ENCODE assay signal across 13 cellular contexts in the genomic region with DNA sequence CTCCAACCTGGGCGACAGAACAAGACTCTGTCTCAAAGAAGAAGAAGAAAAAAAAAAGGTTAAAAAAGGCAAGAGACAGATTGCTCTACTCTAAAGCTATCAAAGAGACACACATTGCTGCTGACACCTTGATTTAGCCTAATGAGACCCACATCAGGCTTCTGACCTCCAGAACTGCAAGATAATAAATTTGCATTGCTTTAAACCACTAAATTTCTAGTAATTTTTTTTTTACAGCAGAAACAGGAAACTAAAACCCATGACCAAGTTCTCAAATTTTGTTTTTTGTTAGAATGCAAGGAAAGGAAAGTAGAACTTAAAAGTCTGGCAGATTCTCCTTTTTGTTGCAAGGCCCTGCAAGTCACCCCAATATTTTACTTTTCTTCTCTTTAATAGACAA. TPM values are rescaled to one million over a fixed set of nuclear protein-coding genes. Genes with fewer than 3 reads are reported as not detected.
A peak's percentile ranks its signal among the peaks of the same experiment; 100 is the strongest.
DNase-seq lines count a peak whose midpoint lies in the region; ATAC-seq, FAIRE-seq and TF ChIP-seq lines count a peak whose summit lies in the region.
"Had no signal": no experiment of that assay in that cellular context is flagged by ENCODE, and none has a peak within 500 bp of the region (broad histone marks: within the 10 kb centered on the region; RNA-seq: fewer than 3 reads in every experiment).

No MANE protein-coding gene starts in this region.

- no peaks in the 10 kb centered on the region for H3K36me3 Mint-ChIP-seq in stimulated activated naive CD8-positive, alpha-beta T cell treated with anti-CD3 and anti-CD28 coated beads, Interleukin-15, Interleukin-2, amounts not matched to agents 100 ng/mL and 50 ng/mL, for 24 hours (ENCODE audit: low read depth)
- peaks cover 17% of the 10 kb centered on the region for H3K36me3 Mint-ChIP-seq in effector memory CD8-positive, alpha-beta T cell (ENCODE audit: insufficient read depth)
- no peaks in the 10 kb centered on the region for H3K36me3 Mint-ChIP-seq in endodermal cell (ENCODE audit: low read depth)

- no peaks in the 10 kb centered on the region for H3K27me3 Mint-ChIP-seq in stimulated activated naive CD8-positive, alpha-beta T cell treated with anti-CD3 and anti-CD28 coated beads, Interleukin-15, Interleukin-2, amounts not matched to agents 100 ng/mL and 50 ng/mL, for 24 hours
- H3K27me3 Mint-ChIP-seq in effector memory CD8-positive, alpha-beta T cell = no peaks in the 10 kb centered on the region
- H3K27me3 Mint-ChIP-seq in endodermal cell (ENCODE audit: insufficient read depth) = no peaks in the 10 kb centered on the region

- no peak for TF ChIP-seq POLR2A in Peyer's patch (IDR thresholded peaks at IDR 0.05)

- H3K4me3 Mint-ChIP-seq in stimulated activated naive CD8-positive, alpha-beta T cell treated with anti-CD3 and anti-CD28 coated beads, Interleukin-15, Interleukin-2, amounts not matched to agents 100 ng/mL and 50 ng/mL, for 24 hours = peak overlapping the region; percentile 53
- peak overlapping the region; percentile 43 to 63 for H3K4me3 Mint-ChIP-seq in effector memory CD8-positive, alpha-beta T cell
- H3K4me3 Mint-ChIP-seq in endodermal cell = no peak overlapping the region

- peaks cover 61% of the 10 kb centered on the region for H3K4me1 Mint-ChIP-seq in stimulated activated naive CD8-positive, alpha-beta T cell treated with anti-CD3 and anti-CD28 coated beads, Interleukin-15, Interleukin-2, amounts not matched to agents 100 ng/mL and 50 ng/mL, for 24 hours (ENCODE audit: low read depth)
- H3K4me1 Mint-ChIP-seq in effector memory CD8-positive, alpha-beta T cell (ENCODE audit: low read depth in 2 of 2) = peaks cover 48 to 59% of the 10 kb centered on the region in 2 donors
- H3K4me1 Mint-ChIP-seq in endodermal cell = no peaks in the 10 kb centered on the region

- peaks cover 4% of the 10 kb centered on the region for H3K9me3 Mint-ChIP-seq in stimulated activated naive CD8-positive, alpha-beta T cell treated with anti-CD3 and anti-CD28 coated beads, Interleukin-15, Interleukin-2, amounts not matched to agents 100 ng/mL and 50 ng/mL, for 24 hours
- no peaks in the 10 kb centered on the region for H3K9me3 Mint-ChIP-seq in effector memory CD8-positive, alpha-beta T cell
- peaks cover 4% of the 10 kb centered on the region for H3K9me3 Mint-ChIP-seq in endodermal cell

- H3K9me3 ChIP-seq in Peyer's patch = no peaks in the 10 kb centered on the region
- no peaks in the 10 kb centered on the region for H3K9me3 ChIP-seq in endodermal cell (ENCODE audit: control insufficient read depth, low read length)
- H3K9me3 ChIP-seq: SJSA1 had no signal

- WGBS in endodermal cell (ENCODE audit: insufficient coverage in 1 of 2, insufficient read length in 1 of 2), 2 experiments = 88% methylated on average over 1 of the region's 1 CpG; no CpG with 5 or more reads in 1 of the 2 experiments

- H3K9ac ChIP-seq in endodermal cell (ENCODE audit: extremely low read depth, low read length, poor library complexity, severe bottlenecking) = no peak overlapping the region
- H3K9ac ChIP-seq: KMS-11 had no signal

- H3K36me3 ChIP-seq in Peyer's patch (no peaks in the 10 kb centered on the region), endodermal cell (ENCODE audit: control insufficient read depth, insufficient read depth, low read length) (no peaks in the 10 kb centered on the region)
- H3K36me3 ChIP-seq: cardiac muscle cell, SJSA1 had no signal

- no peak overlapping the region for H3K4me3 ChIP-seq in Peyer's patch
- no peak overlapping the region for H3K4me3 ChIP-seq in endodermal cell (ENCODE audit: low read length)
- H3K4me3 ChIP-seq: cardiac muscle cell, SJSA1 had no signal

- TF ChIP-seq CTCF in Peyer's patch (IDR thresholded peaks at IDR 0.05) (no peak), endodermal cell (conservative IDR thresholded peaks at IDR 0.05) (no peak)

- peak overlapping the region; percentile 11 for H3K27ac Mint-ChIP-seq in stimulated activated naive CD8-positive, alpha-beta T cell treated with anti-CD3 and anti-CD28 coated beads, Interleukin-15, Interleukin-2, amounts not matched to agents 100 ng/mL and 50 ng/mL, for 24 hours
- peak overlapping the region; percentile 84 to 92 for H3K27ac Mint-ChIP-seq in effector memory CD8-positive, alpha-beta T cell
- H3K27ac Mint-ChIP-seq in endodermal cell = no peak overlapping the region

- H3K27me3 ChIP-seq in Peyer's patch (no peaks in the 10 kb centered on the region), endodermal cell (ENCODE audit: control insufficient read depth, insufficient read depth, low read length, poor library complexity, severe bottlenecking) (no peaks in the 10 kb centered on the region)
- H3K27me3 ChIP-seq: cardiac muscle cell, SJSA1 had no signal

- peaks cover 0 to 12% (median 6%) of the 10 kb centered on the region in 4 donors for H3K4me1 ChIP-seq in Peyer's patch
- no peaks in the 10 kb centered on the region for H3K4me1 ChIP-seq in endodermal cell (ENCODE audit: control insufficient read depth, insufficient read depth, low read length)

- FAIRE-seq in GM19239 (lab: Jason Lieb, UNC) = no peak
- FAIRE-seq: TTC549 had no signal

- peak overlapping the region; percentile 43 to 63 (median 60) for H3K27ac ChIP-seq in Peyer's patch
- H3K27ac ChIP-seq in endodermal cell (ENCODE audit: low read depth, low read length) = no peak overlapping the region
- H3K27ac ChIP-seq: cardiac muscle cell, KMS-11, SJSA1 had no signal

- ATAC-seq in stimulated activated naive CD8-positive, alpha-beta T cell treated with anti-CD3 and anti-CD28 coated beads, Interleukin-15, Interleukin-2, amounts not matched to agents 100 U/mL and 50 U/mL, for 24 hours = no peak
- no peak for ATAC-seq in effector memory CD8-positive, alpha-beta T cell (replicated peaks)

- DNase-seq in stimulated activated naive CD8-positive, alpha-beta T cell treated with anti-CD3 and anti-CD28 coated beads, Interleukin-15, Interleukin-2, amounts not matched to agents 100 U/mL and 50 U/mL, for 24 hours = no peak
- no peak for DNase-seq in Peyer's patch
- no peak for DNase-seq in effector memory CD8-positive, alpha-beta T cell
- DNase-seq in inferior parietal cortex (ENCODE audit: extremely low spot score) = no peak
- DNase-seq in mesenteric fat pad (ENCODE audit: low spot score) = no peak
- no peak for DNase-seq in endodermal cell
- no peak for DNase-seq in GM19239 (ENCODE audit: insufficient read length, low spot score)
- DNase-seq: DMS53 had no signal

RNA-seq across cellular contexts. Expression of gene MED4, which starts 56.4 kb away (rescaled TPM):
- 10 to 100 TPM; 23.6 to 68.5 (median 44.4) TPM for total RNA-seq in Peyer's patch
- 43.3 TPM for total RNA-seq in mesenteric fat pad
- total RNA-seq in endodermal cell = 10 to 100 TPM; 56.4 to 68.1 TPM
- polyA plus RNA-seq in endodermal cell (2013, experiment 1 of 2) = 50.4 TPM
- 52.4 TPM for polyA plus RNA-seq in endodermal cell (2013, experiment 2 of 2)
